ENCODE assay signal across 14 cellular contexts in genomic region chr3:114460459-114460858, GRCh38.
DNase-seq lines count a peak whose midpoint lies in the region; ATAC-seq and FAIRE-seq lines count a peak whose summit lies in the region.
"Had no signal": no experiment of that assay in that cellular context is flagged by ENCODE, and none has a peak within 500 bp of the region (broad histone marks: within the 10 kb centered on the region; RNA-seq: fewer than 3 reads in every experiment).

No MANE protein-coding gene starts in this region.

- peak; percentile 49 for ATAC-seq in GM19467 (IDR thresholded peaks at IDR 0.05; ENCODE audit: unreplicated experiment)
- peak; percentile 51 for ATAC-seq in HG02798 (IDR thresholded peaks at IDR 0.05; ENCODE audit: poor library complexity, unreplicated experiment)
- peak; percentile 37 for ATAC-seq in HG03469 (IDR thresholded peaks at IDR 0.05; ENCODE audit: unreplicated experiment)
- ATAC-seq in activated T-helper 17 cell treated with anti-CD3 and anti-CD28 coated beads, Interleukin-2, amount 50 U/mL, for 72 hours (replicated peaks) = no peak
- ATAC-seq: activated CD4-positive, alpha-beta T cell treated with anti-CD3 and anti-CD28 coated beads for 36 hours; K562 had no signal

- no peaks in the 10 kb centered on the region for H3K36me3 Mint-ChIP-seq in activated T-helper 17 cell treated with anti-CD3 and anti-CD28 coated beads, Interleukin-2, amount 50 U/mL, for 72 hours (ENCODE audit: low read depth)

- FAIRE-seq in GM18507 (lab: Jason Lieb, UNC) = peak; percentile 89
- FAIRE-seq: K562 had no signal

- H3K9me3 Mint-ChIP-seq in activated T-helper 17 cell treated with anti-CD3 and anti-CD28 coated beads, Interleukin-2, amount 50 U/mL, for 72 hours = no peaks in the 10 kb centered on the region

- DNase-seq in GM18507 (ENCODE audit: extremely low spot score, insufficient read length, low read depth) = no peak
- no peak for DNase-seq in SW 1271 (lab: John Stamatoyannopoulos, UW)
- no peak for DNase-seq in activated gamma-delta T cell treated with Interleukin-2 at 50 U/mL for 16 hours
- no peak for DNase-seq in amygdala (lab: John Stamatoyannopoulos, UW)
- DNase-seq: activated CD4-positive, alpha-beta T cell treated with anti-CD3 and anti-CD28 coated beads for 36 hours; anterior cingulate cortex; NCI-H2029 treated with DMSO at 0.1 percent for 48 hours; OCI-M1 had no signal

- no peaks in the 10 kb centered on the region for H3K27me3 Mint-ChIP-seq in activated T-helper 17 cell treated with anti-CD3 and anti-CD28 coated beads, Interleukin-2, amount 50 U/mL, for 72 hours
- H3K27me3 Mint-ChIP-seq: activated CD4-positive, alpha-beta T cell treated with anti-CD3 and anti-CD28 coated beads for 36 hours; progenitor cell of endocrine pancreas had no signal

- H3K4me3 Mint-ChIP-seq in activated T-helper 17 cell treated with anti-CD3 and anti-CD28 coated beads, Interleukin-2, amount 50 U/mL, for 72 hours = no peak overlapping the region
- H3K4me3 Mint-ChIP-seq: activated CD4-positive, alpha-beta T cell treated with anti-CD3 and anti-CD28 coated beads for 36 hours had no signal

- no peak overlapping the region for H3K27ac Mint-ChIP-seq in activated T-helper 17 cell treated with anti-CD3 and anti-CD28 coated beads, Interleukin-2, amount 50 U/mL, for 72 hours
- H3K27ac Mint-ChIP-seq: activated CD4-positive, alpha-beta T cell treated with anti-CD3 and anti-CD28 coated beads for 36 hours; progenitor cell of endocrine pancreas had no signal

- no peaks in the 10 kb centered on the region for H3K4me1 Mint-ChIP-seq in activated T-helper 17 cell treated with anti-CD3 and anti-CD28 coated beads, Interleukin-2, amount 50 U/mL, for 72 hours
